ENCODE assay signal across 1 cellular context in the genomic region with DNA sequence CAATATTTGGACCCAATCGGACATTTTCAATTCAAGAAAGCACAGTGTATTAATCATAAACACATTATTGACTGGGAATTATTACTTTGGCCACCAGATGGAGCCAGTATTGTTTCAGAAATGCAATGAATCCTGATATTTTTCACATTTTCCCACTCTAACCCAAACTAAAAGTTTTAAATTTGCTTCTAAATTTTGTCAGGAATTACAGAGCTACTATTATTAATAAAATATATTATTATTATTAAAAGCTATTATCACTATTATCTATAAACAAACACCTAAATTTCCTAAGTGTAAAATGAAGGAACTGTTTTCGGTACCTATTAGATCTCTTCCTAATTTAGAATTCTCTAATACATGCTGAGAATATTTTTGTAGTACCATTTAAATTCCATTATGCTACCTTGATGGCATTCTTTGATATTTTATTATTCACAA.
TF ChIP-seq lines count a peak whose summit lies in the region.

No MANE protein-coding gene starts in this region.

TF ChIP-seq in H1, 55 proteins besides CTCF, POLR2A, EP300 and RAD21 (continued from another document):
- TF ChIP-seq, protein P1, sequence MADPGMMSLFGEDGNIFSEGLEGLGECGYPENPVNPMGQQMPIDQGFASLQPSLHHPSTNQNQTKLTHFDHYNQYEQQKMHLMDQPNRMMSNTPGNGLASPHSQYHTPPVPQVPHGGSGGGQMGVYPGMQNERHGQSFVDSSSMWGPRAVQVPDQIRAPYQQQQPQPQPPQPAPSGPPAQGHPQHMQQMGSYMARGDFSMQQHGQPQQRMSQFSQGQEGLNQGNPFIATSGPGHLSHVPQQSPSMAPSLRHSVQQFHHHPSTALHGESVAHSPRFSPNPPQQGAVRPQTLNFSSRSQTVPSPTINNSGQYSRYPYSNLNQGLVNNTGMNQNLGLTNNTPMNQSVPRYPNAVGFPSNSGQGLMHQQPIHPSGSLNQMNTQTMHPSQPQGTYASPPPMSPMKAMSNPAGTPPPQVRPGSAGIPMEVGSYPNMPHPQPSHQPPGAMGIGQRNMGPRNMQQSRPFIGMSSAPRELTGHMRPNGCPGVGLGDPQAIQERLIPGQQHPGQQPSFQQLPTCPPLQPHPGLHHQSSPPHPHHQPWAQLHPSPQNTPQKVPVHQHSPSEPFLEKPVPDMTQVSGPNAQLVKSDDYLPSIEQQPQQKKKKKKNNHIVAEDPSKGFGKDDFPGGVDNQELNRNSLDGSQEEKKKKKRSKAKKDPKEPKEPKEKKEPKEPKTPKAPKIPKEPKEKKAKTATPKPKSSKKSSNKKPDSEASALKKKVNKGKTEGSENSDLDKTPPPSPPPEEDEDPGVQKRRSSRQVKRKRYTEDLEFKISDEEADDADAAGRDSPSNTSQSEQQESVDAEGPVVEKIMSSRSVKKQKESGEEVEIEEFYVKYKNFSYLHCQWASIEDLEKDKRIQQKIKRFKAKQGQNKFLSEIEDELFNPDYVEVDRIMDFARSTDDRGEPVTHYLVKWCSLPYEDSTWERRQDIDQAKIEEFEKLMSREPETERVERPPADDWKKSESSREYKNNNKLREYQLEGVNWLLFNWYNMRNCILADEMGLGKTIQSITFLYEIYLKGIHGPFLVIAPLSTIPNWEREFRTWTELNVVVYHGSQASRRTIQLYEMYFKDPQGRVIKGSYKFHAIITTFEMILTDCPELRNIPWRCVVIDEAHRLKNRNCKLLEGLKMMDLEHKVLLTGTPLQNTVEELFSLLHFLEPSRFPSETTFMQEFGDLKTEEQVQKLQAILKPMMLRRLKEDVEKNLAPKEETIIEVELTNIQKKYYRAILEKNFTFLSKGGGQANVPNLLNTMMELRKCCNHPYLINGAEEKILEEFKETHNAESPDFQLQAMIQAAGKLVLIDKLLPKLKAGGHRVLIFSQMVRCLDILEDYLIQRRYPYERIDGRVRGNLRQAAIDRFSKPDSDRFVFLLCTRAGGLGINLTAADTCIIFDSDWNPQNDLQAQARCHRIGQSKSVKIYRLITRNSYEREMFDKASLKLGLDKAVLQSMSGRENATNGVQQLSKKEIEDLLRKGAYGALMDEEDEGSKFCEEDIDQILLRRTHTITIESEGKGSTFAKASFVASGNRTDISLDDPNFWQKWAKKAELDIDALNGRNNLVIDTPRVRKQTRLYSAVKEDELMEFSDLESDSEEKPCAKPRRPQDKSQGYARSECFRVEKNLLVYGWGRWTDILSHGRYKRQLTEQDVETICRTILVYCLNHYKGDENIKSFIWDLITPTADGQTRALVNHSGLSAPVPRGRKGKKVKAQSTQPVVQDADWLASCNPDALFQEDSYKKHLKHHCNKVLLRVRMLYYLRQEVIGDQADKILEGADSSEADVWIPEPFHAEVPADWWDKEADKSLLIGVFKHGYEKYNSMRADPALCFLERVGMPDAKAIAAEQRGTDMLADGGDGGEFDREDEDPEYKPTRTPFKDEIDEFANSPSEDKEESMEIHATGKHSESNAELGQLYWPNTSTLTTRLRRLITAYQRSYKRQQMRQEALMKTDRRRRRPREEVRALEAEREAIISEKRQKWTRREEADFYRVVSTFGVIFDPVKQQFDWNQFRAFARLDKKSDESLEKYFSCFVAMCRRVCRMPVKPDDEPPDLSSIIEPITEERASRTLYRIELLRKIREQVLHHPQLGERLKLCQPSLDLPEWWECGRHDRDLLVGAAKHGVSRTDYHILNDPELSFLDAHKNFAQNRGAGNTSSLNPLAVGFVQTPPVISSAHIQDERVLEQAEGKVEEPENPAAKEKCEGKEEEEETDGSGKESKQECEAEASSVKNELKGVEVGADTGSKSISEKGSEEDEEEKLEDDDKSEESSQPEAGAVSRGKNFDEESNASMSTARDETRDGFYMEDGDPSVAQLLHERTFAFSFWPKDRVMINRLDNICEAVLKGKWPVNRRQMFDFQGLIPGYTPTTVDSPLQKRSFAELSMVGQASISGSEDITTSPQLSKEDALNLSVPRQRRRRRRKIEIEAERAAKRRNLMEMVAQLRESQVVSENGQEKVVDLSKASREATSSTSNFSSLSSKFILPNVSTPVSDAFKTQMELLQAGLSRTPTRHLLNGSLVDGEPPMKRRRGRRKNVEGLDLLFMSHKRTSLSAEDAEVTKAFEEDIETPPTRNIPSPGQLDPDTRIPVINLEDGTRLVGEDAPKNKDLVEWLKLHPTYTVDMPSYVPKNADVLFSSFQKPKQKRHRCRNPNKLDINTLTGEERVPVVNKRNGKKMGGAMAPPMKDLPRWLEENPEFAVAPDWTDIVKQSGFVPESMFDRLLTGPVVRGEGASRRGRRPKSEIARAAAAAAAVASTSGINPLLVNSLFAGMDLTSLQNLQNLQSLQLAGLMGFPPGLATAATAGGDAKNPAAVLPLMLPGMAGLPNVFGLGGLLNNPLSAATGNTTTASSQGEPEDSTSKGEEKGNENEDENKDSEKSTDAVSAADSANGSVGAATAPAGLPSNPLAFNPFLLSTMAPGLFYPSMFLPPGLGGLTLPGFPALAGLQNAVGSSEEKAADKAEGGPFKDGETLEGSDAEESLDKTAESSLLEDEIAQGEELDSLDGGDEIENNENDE (IDR thresholded peaks at IDR 0.05; ENCODE audit: insufficient replicate concordance, low read length): no peak
- TF ChIP-seq RBBP5 (IDR thresholded peaks at IDR 0.05; ENCODE audit: borderline replicate concordance, low read depth, low read length) (no peak), RXRA (IDR thresholded peaks at IDR 0.05; ENCODE audit: insufficient read depth, low read depth, low read length) (no peak), RFX5 (IDR thresholded peaks at IDR 0.05; ENCODE audit: borderline replicate concordance, low read depth, low read length) (no peak), NRF1 (IDR thresholded peaks at IDR 0.05; ENCODE audit: low read depth, low read length) (no peak), CHD2 (IDR thresholded peaks at IDR 0.05; ENCODE audit: low read length) (no peak), SRF (IDR thresholded peaks at IDR 0.05; ENCODE audit: low read depth, low read length) (no peak), TAF7 (optimal IDR thresholded peaks at IDR 0.05; ENCODE audit: borderline replicate concordance, low read depth, low read length) (no peak), EGR1 (IDR thresholded peaks at IDR 0.05; ENCODE audit: borderline replicate concordance, low read depth, low read length) (no peak), SP1 (IDR thresholded peaks at IDR 0.05; ENCODE audit: low read depth, low read length) (no peak), KDM1A (IDR thresholded peaks at IDR 0.05; ENCODE audit: borderline replicate concordance, low read length) (no peak)
